13 cellular contexts compared by ENCODE assay signal in genomic region chr12:129819391-129819790, GRCh38.
DNase-seq lines count a peak whose midpoint lies in the region; ATAC-seq and TF ChIP-seq lines count a peak whose summit lies in the region.
"Had no signal": no experiment of that assay in that cellular context is flagged by ENCODE, and none has a peak within 500 bp of the region (broad histone marks: within the 10 kb centered on the region; RNA-seq: fewer than 3 reads in every experiment).

No MANE protein-coding gene starts in this region.

- H3K4me3 ChIP-seq in BLaER1 treated with 17β-estradiol and CSF1 and Interleukin-3, amounts not matched to agents 10 nM and 100 nM = no peak overlapping the region
- no peak overlapping the region for H3K4me3 ChIP-seq in choroid plexus epithelial cell (ENCODE audit: low read depth, low read length)

- peak overlapping the region; percentile 21 to 74 (median 57); a peak in 20 of 22 replicates for H3K4me2 ChIP-seq in BLaER1 treated with 17β-estradiol and CSF1 and Interleukin-3, amounts not matched to agents 10 nM and 100 nM
- H3K4me2 ChIP-seq: KMS-11 had no signal

- H3K9me3 ChIP-seq in BLaER1 treated with 17β-estradiol and CSF1 and Interleukin-3, amounts not matched to agents 10 nM and 100 nM (replicated peaks in 1 of 11) = peaks cover 12 to 37% (median 31%) of the 10 kb centered on the region in 11 experiments

- H3K36me3 ChIP-seq in BLaER1 treated with 17β-estradiol and CSF1 and Interleukin-3, amounts not matched to agents 10 nM and 100 nM = 0 out of 22 replicates have a peak, but pooled peaks cover 0 to 4% (median 0%) of the 10 kb centered on the region in 11 experiments

- H4K20me1 ChIP-seq in BLaER1 treated with 17β-estradiol and CSF1 and Interleukin-3, amounts not matched to agents 10 nM and 100 nM = no peaks in the 10 kb centered on the region

- no peak for ATAC-seq in left lobe of liver

- peaks cover 8 to 39% (median 31%) of the 10 kb centered on the region in 10 experiments; a peak in 19 of 20 replicates for H3K4me1 ChIP-seq in BLaER1 treated with 17β-estradiol and CSF1 and Interleukin-3, amounts not matched to agents 10 nM and 100 nM

- DNase-seq in HT1080 (ENCODE audit: low read depth) (peak; percentile 86), choroid plexus epithelial cell (ENCODE audit: low read depth) (peak; percentile 34), left kidney (ENCODE audit: low read depth, low spot score) (peak; percentile 57), NOMO-1 (lab: John Stamatoyannopoulos, UW; ENCODE audit: unreplicated experiment in 2 of 2) (no peak), left lobe of liver (ENCODE audit: low spot score) (no peak), NCI-H1105 treated with DMSO at 0.1 percent for 48 hours (lab: John Stamatoyannopoulos, UW) (no peak)
- DNase-seq: COR-L47, NCI-H1105, NCI-H187, NCI-H226, NCI-H69 had no signal

- H3K9ac ChIP-seq in BLaER1 treated with 17β-estradiol and CSF1 and Interleukin-3, amounts not matched to agents 10 nM and 100 nM = no peak overlapping the region
- H3K9ac ChIP-seq: KMS-11 had no signal

- no peak for TF ChIP-seq CTCF in choroid plexus epithelial cell (conservative IDR thresholded peaks at IDR 0.05; ENCODE audit: low read depth, low read length)

- no peaks in the 10 kb centered on the region for H3K27me3 ChIP-seq in BLaER1 treated with 17β-estradiol and CSF1 and Interleukin-3, amounts not matched to agents 10 nM and 100 nM

- peak overlapping the region in 6 of 11 experiments; percentile 14 to 56 (median 46); a peak in 9 of 22 replicates for H3K27ac ChIP-seq in BLaER1 treated with 17β-estradiol and CSF1 and Interleukin-3, amounts not matched to agents 10 nM and 100 nM
- H3K27ac ChIP-seq: KMS-11 had no signal

Comparison
In these comparisons a context has a peak if more than half of its experiments do, and no peak if none do; other contexts are left out.
1. DNase-seq: peak in HT1080 (single experiment), choroid plexus epithelial cell (single experiment) and left kidney (single experiment); none in NOMO-1 (0 of 2), left lobe of liver (single experiment) and NCI-H1105 treated with DMSO at 0.1 percent for 48 hours (single experiment).